ENCODE assay signal across 10 cellular contexts in genomic region chr1:155975375-155976061, GRCh38. TPM values are rescaled to one million over a fixed set of nuclear protein-coding genes. Genes with fewer than 3 reads are reported as not detected.
DNase-seq lines count a peak whose midpoint lies in the region; ATAC-seq and TF ChIP-seq lines count a peak whose summit lies in the region.
"Had no signal": no experiment of that assay in that cellular context is flagged by ENCODE, and none has a peak within 500 bp of the region (broad histone marks: within the 10 kb centered on the region; RNA-seq: fewer than 3 reads in every experiment).

No MANE protein-coding gene starts in this region.

- POLR2A ChIA-PET in WTC11 (lab: Charles Lee): interaction anchor here (0.9 to 4.4 kb wide), 7 partner anchors 8 to 86 kb away, joined by 3 to 40 read pairs (median 6); partner anchors contain the start of genes KHDC4 and RAB25

- no peaks in the 10 kb centered on the region for H3K9me3 ChIP-seq in iPS-15b (ENCODE audit: control insufficient read depth, insufficient read depth, low read length)
- H3K9me3 ChIP-seq in stomach smooth muscle (ENCODE audit: control insufficient read depth in 2 of 2, low read length in 2 of 2): no peaks in the 10 kb centered on the region

- H3K4me1 ChIP-seq in iPS-15b (ENCODE audit: control insufficient read depth, insufficient read depth, low read length): peaks cover 37% of the 10 kb centered on the region
- peaks cover 82% of the 10 kb centered on the region for H3K4me1 ChIP-seq in stomach smooth muscle (ENCODE audit: control insufficient read depth, insufficient read depth, low read length)

- peak overlapping the region; percentile 30; the same call in 1 of the 2 replicates for H3K27ac Mint-ChIP-seq in WTC11

- no peaks in the 10 kb centered on the region for H3K27me3 Mint-ChIP-seq in WTC11 (ENCODE audit: low read depth)

- H3K36me3 ChIP-seq in iPS-15b (ENCODE audit: control insufficient read depth, insufficient read depth, low read length) (peaks cover 4% of the 10 kb centered on the region), stomach smooth muscle (ENCODE audit: control insufficient read depth in 2 of 2, insufficient read depth in 2 of 2, low read length in 2 of 2) (no peaks in the 10 kb centered on the region)

- CTCF ChIA-PET in WTC11 (lab: Charles Lee): interaction anchor here (0.6 to 7.2 kb wide), 19 partner anchors 8 to 250 kb away, joined by 3 to 122 read pairs (median 6); partner anchors contain the start of genes RAB25 and UBQLN4

- no peaks in the 10 kb centered on the region; the same call in none of the 2 replicates for H3K36me3 Mint-ChIP-seq in WTC11

- H3K4me3 ChIP-seq in iPS-15b (ENCODE audit: low read depth, low read length) (peak overlapping the region; percentile 89), stomach smooth muscle (ENCODE audit: low read length in 2 of 2) (peak overlapping the region; percentile 85)

- peaks cover 77% of the 10 kb centered on the region for H3K4me1 Mint-ChIP-seq in WTC11

- no peak for ATAC-seq in WTC11
- no peak for ATAC-seq in HG03342 (IDR thresholded peaks at IDR 0.05; ENCODE audit: unreplicated experiment)
- ATAC-seq in GM21825 (IDR thresholded peaks at IDR 0.05; ENCODE audit: unreplicated experiment): no peak

- H3K4me3 Mint-ChIP-seq in WTC11: peak overlapping the region; percentile 95

- peak overlapping the region; percentile 88 for H3K27ac ChIP-seq in stomach smooth muscle (ENCODE audit: low read length)

- no peak for TF ChIP-seq CTCF in WTC11 (IDR thresholded peaks at IDR 0.05)

- H3K27me3 ChIP-seq in iPS-15b (ENCODE audit: control insufficient read depth, insufficient read depth, low read length) (no peaks in the 10 kb centered on the region), stomach smooth muscle (ENCODE audit: control insufficient read depth in 1 of 2, insufficient read depth in 2 of 2, low read length in 2 of 2) (no peaks in the 10 kb centered on the region)

- peak; percentile 35 for DNase-seq in SKM-1 treated with dmso at 0.1 percent for 144 hours (lab: John Stamatoyannopoulos, UW; ENCODE audit: unreplicated experiment)
- no peak for DNase-seq in SKM-1 (lab: John Stamatoyannopoulos, UW; ENCODE audit: unreplicated experiment)
- no peak for DNase-seq in WTC11 (ENCODE audit: low spot score)
- DNase-seq in HUDEP-2 (lab: John Stamatoyannopoulos, UW; ENCODE audit: unreplicated experiment in 76 of 76): no peak

- no peak overlapping the region for H3K9ac ChIP-seq in iPS-15b (ENCODE audit: low read depth, low read length)
- H3K9ac ChIP-seq in stomach smooth muscle (ENCODE audit: low read length in 2 of 2): peak overlapping the region; percentile 80 to 86

- no peaks in the 10 kb centered on the region for H3K9me3 Mint-ChIP-seq in WTC11

TF ChIP-seq in WTC11, 78 proteins besides CTCF, POLR2A, EP300 and RAD21:
- TF ChIP-seq MLX (CRISPR knock-in tag; IDR thresholded peaks at IDR 0.05) (no peak), TEAD1 (CRISPR knock-in tag; IDR thresholded peaks at IDR 0.05) (0 out of 2 replicates have a peak, but pooled peaks have one; percentile 26)

RNA-seq across cellular contexts. Expression of gene ARHGEF2, which starts 2.8 kb away (rescaled TPM):
- total RNA-seq in WTC11 (2021): 60.0 to 69.5 TPM (median 66.2 TPM) in 3 replicates

RNA-seq across cellular contexts. Expression of gene RXFP4, which starts 34.1 kb away (rescaled TPM):
- total RNA-seq in WTC11 (2021): not detected in 3 replicates
- total RNA-seq: Daoy, pulmonary artery endothelial cell had no signal

RNA-seq across cellular contexts. Expression of gene KHDC4, which starts 41.3 kb away (rescaled TPM):
- 46.0 to 64.4 TPM (median 59.8 TPM) in 3 replicates for total RNA-seq in WTC11 (2021)

RNA-seq across cellular contexts. Expression of gene SSR2, which starts 45.2 kb away (rescaled TPM):
- 172 to 175 TPM (median 174 TPM) in 3 replicates for total RNA-seq in WTC11 (2021)
